29 cellular contexts compared by ENCODE assay signal in genomic region chr3:107562979-107563531, GRCh38. TPM values are rescaled to one million over a fixed set of nuclear protein-coding genes. Genes with fewer than 3 reads are reported as not detected.
A peak's percentile ranks its signal among the peaks of the same experiment; 100 is the strongest.
DNase-seq lines count a peak whose midpoint lies in the region; ATAC-seq and TF ChIP-seq lines count a peak whose summit lies in the region.
"Had no signal": no experiment of that assay in that cellular context is flagged by ENCODE, and none has a peak within 500 bp of the region (broad histone marks: within the 10 kb centered on the region; RNA-seq: fewer than 3 reads in every experiment).

No MANE protein-coding gene starts in this region.

- intact Hi-C loops in right cardiac atrium (cut with DNase I) (no loop called here), Right ventricle myocardium superior (cut with DNase I) (no loop called here)

- TF ChIP-seq CTCF in mesothelial cell of epicardium (IDR thresholded peaks at IDR 0.05; ENCODE audit: unreplicated experiment): no peak

- no peaks in the 10 kb centered on the region for H3K27me3 ChIP-seq in right cardiac atrium (ENCODE audit: control insufficient read depth, insufficient read depth)
- H3K27me3 ChIP-seq: colonic mucosa, ovary, testis had no signal

- H3K27ac Mint-ChIP-seq in mesothelial cell of epicardium: peak overlapping the region; percentile 39
- H3K27ac Mint-ChIP-seq: activated T-helper 2 cell treated with anti-CD3 and anti-CD28 coated beads, Interferon-gamma antibody, Interleukin-2, Interleukin-4, amounts not matched to agents 10 μg/mL and 5 μg/mL and 100 μg/mL, durations not matched to agents 14 hours and 24 hours and 36 hours; natural killer cell; stimulated activated naive CD8-positive, alpha-beta T cell treated with anti-CD3 and anti-CD28 coated beads, Interleukin-15, Interleukin-2, amounts not matched to agents 100 ng/mL and 50 ng/mL, for 24 hours had no signal

- H3K4me3 Mint-ChIP-seq in mesothelial cell of epicardium: no peak overlapping the region
- H3K4me3 Mint-ChIP-seq: CD4-positive, CD25-positive, alpha-beta regulatory T cell; natural killer cell; stimulated activated naive CD8-positive, alpha-beta T cell treated with anti-CD3 and anti-CD28 coated beads, Interleukin-15, Interleukin-2, amounts not matched to agents 100 ng/mL and 50 ng/mL, for 24 hours had no signal

- no peaks in the 10 kb centered on the region for H3K27me3 Mint-ChIP-seq in mesothelial cell of epicardium (ENCODE audit: low read depth)
- H3K27me3 Mint-ChIP-seq: CD4-positive, CD25-positive, alpha-beta regulatory T cell; stimulated activated naive CD8-positive, alpha-beta T cell treated with anti-CD3 and anti-CD28 coated beads, Interleukin-15, Interleukin-2, amounts not matched to agents 100 ng/mL and 50 ng/mL, for 24 hours had no signal

- H3K36me3 Mint-ChIP-seq in mesothelial cell of epicardium: peaks cover 5% of the 10 kb centered on the region
- H3K36me3 Mint-ChIP-seq: CD4-positive, CD25-positive, alpha-beta regulatory T cell; natural killer cell had no signal

- peaks cover 28% of the 10 kb centered on the region for H3K4me1 Mint-ChIP-seq in mesothelial cell of epicardium

- WGBS in right cardiac atrium: 76% methylated on average over 3 of the region's 3 CpGs

- ATAC-seq in right cardiac atrium (peak; percentile 37 to 64), Right ventricle myocardium superior (ENCODE audit: poor library complexity) (no peak), GM21576 (IDR thresholded peaks at IDR 0.05; ENCODE audit: unreplicated experiment) (no peak)

- H3K9me3 Mint-ChIP-seq in mesothelial cell of epicardium: peaks cover 6% of the 10 kb centered on the region
- H3K9me3 Mint-ChIP-seq: activated T-helper 2 cell treated with anti-CD3 and anti-CD28 coated beads, Interferon-gamma antibody, Interleukin-2, Interleukin-4, amounts not matched to agents 10 μg/mL and 5 μg/mL and 100 μg/mL, durations not matched to agents 14 hours and 24 hours and 36 hours; CD4-positive, CD25-positive, alpha-beta regulatory T cell; natural killer cell; stimulated activated naive CD8-positive, alpha-beta T cell treated with anti-CD3 and anti-CD28 coated beads, Interleukin-15, Interleukin-2, amounts not matched to agents 100 ng/mL and 50 ng/mL, for 24 hours had no signal

- DNase-seq in right cardiac atrium: peak in 1 of 3 donors; percentile 23
- DNase-seq in Right ventricle myocardium superior: no peak
- DNase-seq in cerebellar cortex (ENCODE audit: low spot score): peak; percentile 8
- no peak for DNase-seq in mesothelial cell of epicardium (ENCODE audit: low spot score in 2 of 2, unreplicated experiment in 2 of 2)
- DNase-seq in NCI-H1694 (lab: John Stamatoyannopoulos, UW): no peak
- DNase-seq in putamen (ENCODE audit: low spot score): no peak
- DNase-seq: activated CD4-positive, alpha-beta T cell treated with anti-CD3 and anti-CD28 coated beads for 48 hours; activated CD8-positive, alpha-beta memory T cell treated with anti-CD3 and anti-CD28 coated beads for 24 hours; activated naive CD4-positive, alpha-beta T cell treated with anti-CD3 and anti-CD28 coated beads, Interleukin-2, amount 50 U/mL, for 16 hours; activated T-cell treated with anti-CD3 and anti-CD28 coated beads for 4 hours; AML-193; amygdala; CD4-positive, CD25-positive, alpha-beta regulatory T cell; colonic mucosa; effector CD4-positive, alpha-beta T cell; erythroblast; islet precursor cell; natural killer cell; NCI-H1092; NCI-H187; NCI-H524 treated with DMSO at 0.1 percent for 48 hours; ovary; SHP77; stimulated activated CD4-positive, alpha-beta T cell treated with anti-CD3 and anti-CD28 coated beads, Interleukin-1b, Interleukin-23, amount 100 ng/mL, for 48 hours; testis had no signal

- H3K4me1 ChIP-seq in right cardiac atrium (ENCODE audit: control insufficient read depth, insufficient read depth, low read length): no peaks in the 10 kb centered on the region
- H3K4me1 ChIP-seq: colonic mucosa had no signal

- no peak overlapping the region for H3K4me3 ChIP-seq in right cardiac atrium (ENCODE audit: low read length)
- H3K4me3 ChIP-seq: colonic mucosa, ovary, testis had no signal

- H3K27ac ChIP-seq in right cardiac atrium (ENCODE audit: low read length): no peak overlapping the region
- H3K27ac ChIP-seq: colonic mucosa, ovary, testis, VCaP had no signal

- H3K9me3 ChIP-seq in right cardiac atrium (ENCODE audit: control insufficient read depth, low read length): no peaks in the 10 kb centered on the region
- H3K9me3 ChIP-seq: colonic mucosa, ovary, testis had no signal

RNA-seq across cellular contexts. Expression of gene BBX, which starts 40.3 kb away (rescaled TPM):
- 10 to 100 TPM; 44.6 to 57.1 (median 50.0) TPM for total RNA-seq in right cardiac atrium
- 10.6 TPM for polyA plus RNA-seq in right cardiac atrium
- total RNA-seq in Right ventricle myocardium superior: 31.7 TPM
- 90.3 to 95.1 TPM (median 90.4 TPM) in 3 replicates for total RNA-seq in mesothelial cell of epicardium

Comparison
In these comparisons a context has a peak if more than half of its experiments do, and no peak if none do; other contexts are left out.
1. ATAC-seq: peak in right cardiac atrium (2 of 2); none in Right ventricle myocardium superior (single experiment) and GM21576 (single experiment).